In genomic region chr7:82455295-82455694, GRCh38 we compare ENCODE assay signal across 3 cellular contexts.
"Had no signal": no experiment of that assay in that cellular context is flagged by ENCODE, and none has a peak within 500 bp of the region (broad histone marks: within the 10 kb centered on the region; RNA-seq: fewer than 3 reads in every experiment).

No MANE protein-coding gene starts in this region.

- H3K4me3 ChIP-seq: GM12878 had no signal

- DNase-seq: GDM1, GF-D8 had no signal
